15 cellular contexts compared by ENCODE assay signal in genomic region chr5:150400327-150401075, GRCh38. TPM values are rescaled to one million over a fixed set of nuclear protein-coding genes. Genes with fewer than 3 reads are reported as not detected.
DNase-seq lines count a peak whose midpoint lies in the region; FAIRE-seq and TF ChIP-seq lines count a peak whose summit lies in the region.
"Had no signal": no experiment of that assay in that cellular context is flagged by ENCODE, and none has a peak within 500 bp of the region (broad histone marks: within the 10 kb centered on the region; RNA-seq: fewer than 3 reads in every experiment).

No MANE protein-coding gene starts in this region.

- no peak for TF ChIP-seq POLR2A in lower leg skin (IDR thresholded peaks at IDR 0.05)

- no peaks in the 10 kb centered on the region for H3K9me3 ChIP-seq in neutrophil
- H3K9me3 ChIP-seq: ovary, SJCRH30 had no signal

- peak overlapping the region; percentile 13 for H3K27ac ChIP-seq in neutrophil
- H3K27ac ChIP-seq: ovary, SJCRH30 had no signal

- no peak overlapping the region for H3K4me3 Mint-ChIP-seq in activated CD4-positive, alpha-beta T cell treated with anti-CD3 and anti-CD28 coated beads, Interleukin-2, amount 10 ng/mL, durations not matched to agents 7 days and 5 days
- H3K4me3 Mint-ChIP-seq in activated naive CD8-positive, alpha-beta T cell treated with anti-CD3 and anti-CD28 coated beads for 36 hours = no peak overlapping the region

- H3K36me3 ChIP-seq in neutrophil = peaks cover 94% of the 10 kb centered on the region
- H3K36me3 ChIP-seq: ovary had no signal

- H3K4me3 ChIP-seq in neutrophil (ENCODE audit: low read depth in 1 of 2, low read length in 1 of 2) = no peak overlapping the region
- no peak overlapping the region for H3K4me3 ChIP-seq in lower leg skin (ENCODE audit: low read depth, poor library complexity, severe bottlenecking)
- H3K4me3 ChIP-seq: lung, ovary, SJCRH30 had no signal

- WGBS in lower leg skin, 2 donors = 82 to 83% methylated on average over 12 of the region's 12 CpGs

- peak; percentile 33 for FAIRE-seq in HTR-8/SVneo (lab: Jason Lieb, UNC)

- TF ChIP-seq CTCF in neutrophil (IDR thresholded peaks at IDR 0.05) (no peak), lower leg skin (IDR thresholded peaks at IDR 0.05) (no peak)

- H3K27me3 Mint-ChIP-seq in activated CD4-positive, alpha-beta T cell treated with anti-CD3 and anti-CD28 coated beads, Interleukin-2, amount 10 ng/mL, durations not matched to agents 7 days and 5 days = no peaks in the 10 kb centered on the region
- no peaks in the 10 kb centered on the region for H3K27me3 Mint-ChIP-seq in activated naive CD8-positive, alpha-beta T cell treated with anti-CD3 and anti-CD28 coated beads for 36 hours

- no peaks in the 10 kb centered on the region for H3K4me1 ChIP-seq in neutrophil (ENCODE audit: control insufficient read depth in 1 of 2, insufficient read depth in 1 of 2, low read depth in 1 of 2, low read length in 1 of 2)
- H3K4me1 ChIP-seq: SJCRH30 had no signal

- CTCF ChIA-PET in activated CD4-positive, alpha-beta T cell treated with anti-CD3 and anti-CD28 coated beads, Interleukin-2, amount 10 ng/mL, durations not matched to agents 7 days and 5 days (lab: Charles Lee) = interaction anchor here (1.8 to 6.3 kb wide), 2 partner anchors 12 to 22 kb away, joined by 4 to 37 read pairs; partner anchors contain the start of gene CD74

- H3K27me3 ChIP-seq in neutrophil = no peaks in the 10 kb centered on the region
- H3K27me3 ChIP-seq: ovary, SJCRH30 had no signal

- peak overlapping the region; percentile 7 for H3K27ac Mint-ChIP-seq in activated CD4-positive, alpha-beta T cell treated with anti-CD3 and anti-CD28 coated beads, Interleukin-2, amount 10 ng/mL, durations not matched to agents 7 days and 5 days
- H3K27ac Mint-ChIP-seq in activated naive CD8-positive, alpha-beta T cell treated with anti-CD3 and anti-CD28 coated beads for 36 hours = peak overlapping the region; percentile 47

- no peak for DNase-seq in activated CD4-positive, alpha-beta T cell treated with anti-CD3 and anti-CD28 coated beads, Interleukin-2, amount 10 ng/mL, durations not matched to agents 7 days and 5 days
- DNase-seq in activated CD4-positive, alpha-beta T cell treated with anti-CD3 and anti-CD28 coated beads, Interleukin-2, amount 50 U/mL, for 4 hours = no peak
- no peak for DNase-seq in HTR-8/SVneo (ENCODE audit: insufficient read length, low spot score)
- no peak for DNase-seq in activated naive CD8-positive, alpha-beta T cell treated with anti-CD3 and anti-CD28 coated beads for 36 hours
- no peak for DNase-seq in NCI-H526 treated with DMSO at 0.1 percent for 48 hours (lab: John Stamatoyannopoulos, UW)
- DNase-seq in lower leg skin (ENCODE audit: low spot score in 2 of 2) = no peak
- no peak for DNase-seq in NOMO-1 treated with dmso at 0.1 percent for 144 hours (lab: John Stamatoyannopoulos, UW; ENCODE audit: unreplicated experiment)
- DNase-seq: cerebellar nuclear complex, NCI-H187, NCI-H774, ovary, SJCRH30, trophoblast cell had no signal

- intact Hi-C loops in lower leg skin (cut with DNase I; ENCODE audit: low total_unique reads) = no loop called here

- H3K4me1 Mint-ChIP-seq in activated CD4-positive, alpha-beta T cell treated with anti-CD3 and anti-CD28 coated beads, Interleukin-2, amount 10 ng/mL, durations not matched to agents 7 days and 5 days = no peaks in the 10 kb centered on the region
- H3K4me1 Mint-ChIP-seq in activated naive CD8-positive, alpha-beta T cell treated with anti-CD3 and anti-CD28 coated beads for 36 hours = peaks cover 8% of the 10 kb centered on the region

- POLR2A ChIA-PET in activated CD4-positive, alpha-beta T cell treated with anti-CD3 and anti-CD28 coated beads, Interleukin-2, amount 10 ng/mL, durations not matched to agents 7 days and 5 days (lab: Charles Lee) = interaction anchor here (0.6 kb wide), 1 partner anchor 1371 kb away, joined by 3 read pairs; the partner anchor contains the start of gene G3BP1

- H3K36me3 Mint-ChIP-seq in activated CD4-positive, alpha-beta T cell treated with anti-CD3 and anti-CD28 coated beads, Interleukin-2, amount 10 ng/mL, durations not matched to agents 7 days and 5 days (ENCODE audit: low read depth) = peaks cover 46% of the 10 kb centered on the region
- H3K36me3 Mint-ChIP-seq in activated naive CD8-positive, alpha-beta T cell treated with anti-CD3 and anti-CD28 coated beads for 36 hours = peaks cover 45% of the 10 kb centered on the region

- H3K9me3 Mint-ChIP-seq in activated CD4-positive, alpha-beta T cell treated with anti-CD3 and anti-CD28 coated beads, Interleukin-2, amount 10 ng/mL, durations not matched to agents 7 days and 5 days = no peaks in the 10 kb centered on the region
- H3K9me3 Mint-ChIP-seq in activated naive CD8-positive, alpha-beta T cell treated with anti-CD3 and anti-CD28 coated beads for 36 hours = no peaks in the 10 kb centered on the region

RNA-seq across cellular contexts. Expression of gene CD74, which starts 12.2 kb away (rescaled TPM):
- 100 to 1,000 TPM; 462 to 507 TPM for total RNA-seq in activated CD4-positive, alpha-beta T cell treated with anti-CD3 and anti-CD28 coated beads, Interleukin-2, amount 10 ng/mL, durations not matched to agents 7 days and 5 days
- total RNA-seq in activated naive CD8-positive, alpha-beta T cell treated with anti-CD3 and anti-CD28 coated beads for 36 hours = 100 to 1,000 TPM; 290 to 294 TPM
- 100 to 1,000 TPM; 500 to 762 (median 613) TPM for total RNA-seq in lower leg skin

RNA-seq across cellular contexts. Expression of gene TCOF1, which starts 43.0 kb away (rescaled TPM):
- 10 to 100 TPM; 69.6 to 72.2 TPM for total RNA-seq in activated CD4-positive, alpha-beta T cell treated with anti-CD3 and anti-CD28 coated beads, Interleukin-2, amount 10 ng/mL, durations not matched to agents 7 days and 5 days
- 100 to 1,000 TPM; 138 to 140 TPM for total RNA-seq in activated naive CD8-positive, alpha-beta T cell treated with anti-CD3 and anti-CD28 coated beads for 36 hours
- total RNA-seq in lower leg skin = 10 to 100 TPM; 30.6 to 35.0 (median 32.2) TPM

RNA-seq across cellular contexts. Expression of gene RPS14, which starts 49.0 kb away (rescaled TPM):
- 1,000 to 10,000 TPM; 2,151 to 2,478 TPM for total RNA-seq in activated CD4-positive, alpha-beta T cell treated with anti-CD3 and anti-CD28 coated beads, Interleukin-2, amount 10 ng/mL, durations not matched to agents 7 days and 5 days
- total RNA-seq in activated naive CD8-positive, alpha-beta T cell treated with anti-CD3 and anti-CD28 coated beads for 36 hours = 1,000 to 10,000 TPM; 2,978 to 3,004 TPM
- 1,000 to 10,000 TPM; 2,497 to 4,490 (median 3,854) TPM for total RNA-seq in lower leg skin
